ENCODE assay signal across 17 cellular contexts in genomic region chr1:199690520-199690919, GRCh38.
DNase-seq lines count a peak whose midpoint lies in the region; ATAC-seq, FAIRE-seq and TF ChIP-seq lines count a peak whose summit lies in the region.
"Had no signal": no experiment of that assay in that cellular context is flagged by ENCODE, and none has a peak within 500 bp of the region (broad histone marks: within the 10 kb centered on the region; RNA-seq: fewer than 3 reads in every experiment).

No MANE protein-coding gene starts in this region.

- no peaks in the 10 kb centered on the region for H3K79me2 ChIP-seq in GM23338 (replicated peaks; ENCODE audit: insufficient read depth)
- no peaks in the 10 kb centered on the region for H3K79me2 ChIP-seq in GM12878 (ENCODE audit: control insufficient read depth, insufficient read depth, low read length)

- SMC1A ChIA-PET in GM12878 (lab: Charles Lee; ENCODE audit: uncharacterized antibody, unreplicated experiment): interaction anchor here (0.6 to 1.0 kb wide), 3 partner anchors 47 to 822 kb away, joined by 3 to 4 read pairs (median 3); no protein-coding TSS in a partner anchor

- intact Hi-C loops in GM12878 (cut with micrococcal nuclease; ENCODE audit: unreplicated experiment): no loop called here

- H3K9me3 Mint-ChIP-seq in GM23338 (no peaks in the 10 kb centered on the region), nephron progenitor cell (no peaks in the 10 kb centered on the region)
- H3K9me3 Mint-ChIP-seq: CD4-positive, CD25-positive, alpha-beta regulatory T cell; H9 had no signal

- H3K4me1 ChIP-seq in A549 (peaks cover 45% of the 10 kb centered on the region), GM23338 (ENCODE audit: insufficient read depth) (peaks cover 37% of the 10 kb centered on the region), GM12878 (ENCODE audit: control insufficient read depth, insufficient read depth, low read length) (no peaks in the 10 kb centered on the region), BE2C (no peaks in the 10 kb centered on the region)

- RAD21 ChIA-PET in GM12878 (lab: Charles Lee; ENCODE audit: unreplicated experiment): no interaction called here

- no peak for FAIRE-seq in A549 (lab: Jason Lieb, UNC)
- FAIRE-seq in GM12878 (lab: Jason Lieb, UNC): no peak
- FAIRE-seq: GM19239 had no signal

- H3K27me3 Mint-ChIP-seq in GM23338 (ENCODE audit: insufficient read depth, low read depth, poor library complexity) (peaks cover 2% of the 10 kb centered on the region), nephron progenitor cell (ENCODE audit: low read depth, poor library complexity) (peaks cover 13% of the 10 kb centered on the region)

- DNase-seq in A549 (ENCODE audit: low read depth in 1 of 2, low spot score in 1 of 2) (no peak), GM23338 (ENCODE audit: low spot score) (no peak), OCI-M1 (lab: John Stamatoyannopoulos, UW) (peak; percentile 62), GM12878 (ENCODE audit: low read depth, low spot score) (no peak), NCI-H2107 (lab: John Stamatoyannopoulos, UW) (no peak), nephron progenitor cell (no peak), BE2C (no peak)
- DNase-seq: Caco-2; CD4-positive, CD25-positive, alpha-beta regulatory T cell; DMS153; H9; KG1; NCI-H1417; NCI-H187 treated with DMSO at 0.1 percent for 48 hours; NCI-H446; NCI-H69 had no signal

- H3K4me2 ChIP-seq in A549: no peak overlapping the region
- no peak overlapping the region for H3K4me2 ChIP-seq in GM23338
- no peak overlapping the region for H3K4me2 ChIP-seq in GM12878 (ENCODE audit: control insufficient read depth, insufficient read depth)

- H3F3A ChIP-seq in GM23338 (replicated peaks; ENCODE audit: low read depth): no peaks in the 10 kb centered on the region

- H3K27ac Mint-ChIP-seq in GM23338 (no peak overlapping the region), nephron progenitor cell (no peak overlapping the region)
- H3K27ac Mint-ChIP-seq: CD4-positive, CD25-positive, alpha-beta regulatory T cell; H9 had no signal

- in situ Hi-C loops in GM12878 (cut with MboI): loop anchor here (25.0 kb wide), 1 partner anchor 597 kb away; no protein-coding TSS in a partner anchor

- H3K36me3 Mint-ChIP-seq in GM23338 (ENCODE audit: low read depth) (no peaks in the 10 kb centered on the region), nephron progenitor cell (ENCODE audit: low read depth) (no peaks in the 10 kb centered on the region)
- H3K36me3 Mint-ChIP-seq: CD4-positive, CD25-positive, alpha-beta regulatory T cell had no signal

- no peak overlapping the region for H3K4me3 ChIP-seq in A549
- H3K4me3 ChIP-seq in GM23338: no peak overlapping the region
- H3K4me3 ChIP-seq in GM12878: no peak overlapping the region
- H3K4me3 ChIP-seq in BE2C (ENCODE audit: low read depth, low read length): no peak overlapping the region

- H3K36me3 ChIP-seq in GM23338 (ENCODE audit: insufficient read depth) (no peaks in the 10 kb centered on the region), GM12878 (ENCODE audit: control insufficient read depth in 2 of 2, insufficient read depth in 2 of 2, low read length in 1 of 2) (no peaks in the 10 kb centered on the region), BE2C (no peaks in the 10 kb centered on the region)

- H3K9me3 ChIP-seq in A549 (no peaks in the 10 kb centered on the region), GM12878 (replicated peaks; ENCODE audit: control insufficient read depth, insufficient read depth, low read length) (no peaks in the 10 kb centered on the region), BE2C (no peaks in the 10 kb centered on the region)
- H3K9me3 ChIP-seq: Caco-2 had no signal

- H3K27me3 ChIP-seq in GM23338 (ENCODE audit: insufficient read depth): no peaks in the 10 kb centered on the region
- peaks cover 0 to 4% of the 10 kb centered on the region in 2 experiments; a peak in 2 of 4 replicates for H3K27me3 ChIP-seq in GM12878 (replicated peaks in 1 of 2; ENCODE audit: control insufficient read depth in 2 of 2, insufficient read depth in 2 of 2, low read length in 1 of 2)
- no peaks in the 10 kb centered on the region; the same call in 1 of the 2 replicates for H3K27me3 ChIP-seq in BE2C

- H3K9ac ChIP-seq in GM12878 (ENCODE audit: control insufficient read depth, insufficient read depth, low read length): no peak overlapping the region

- POLR2A ChIA-PET in A549 (lab: Yijun Ruan, JAX): interaction anchor here (0.6 kb wide), 1 partner anchor 88 kb away, joined by 6 read pairs; no protein-coding TSS in a partner anchor
- POLR2A ChIA-PET in GM12878 (lab: Charles Lee): no interaction called here

- H2AFZ ChIP-seq in GM23338 (peak overlapping the region; percentile 45), GM12878 (ENCODE audit: control insufficient read depth, low read depth, low read length) (no peak overlapping the region)

- TF ChIP-seq RAD21 in A549 (conservative IDR thresholded peaks at IDR 0.05 in 1 of 2, IDR thresholded peaks at IDR 0.05 in 1 of 2) (no peak), GM12878 (IDR thresholded peaks at IDR 0.05; ENCODE audit: insufficient read depth, low read depth, low read length) (no peak)

- TF ChIP-seq CTCF in A549 (IDR thresholded peaks at IDR 0.05) (no peak), GM23338 (conservative IDR thresholded peaks at IDR 0.05; ENCODE audit: low read depth in 2 of 2) (no peak), GM12878 (IDR thresholded peaks at IDR 0.05 in 2 of 3, conservative IDR thresholded peaks at IDR 0.05 in 1 of 3; ENCODE audit: control insufficient read depth in 2 of 3, extremely low read depth in 1 of 3, insufficient read depth in 1 of 3, low read depth in 3 of 3, low read length in 3 of 3) (no peak), nephron progenitor cell (IDR thresholded peaks at IDR 0.05) (no peak), BE2C (IDR thresholded peaks at IDR 0.05; ENCODE audit: low read depth, low read length) (no peak)

- H4K20me1 ChIP-seq in GM23338 (replicated peaks; ENCODE audit: insufficient read depth) (no peaks in the 10 kb centered on the region), GM12878 (ENCODE audit: control insufficient read depth, insufficient read depth) (no peaks in the 10 kb centered on the region)

- peak overlapping the region; percentile 16 to 73; a peak in 4 of 6 replicates for H3K27ac ChIP-seq in A549
- H3K27ac ChIP-seq in GM23338 (ENCODE audit: low read depth): no peak overlapping the region
- H3K27ac ChIP-seq in GM12878 (ENCODE audit: control insufficient read depth, insufficient read depth): no peak overlapping the region

- H3K4me1 Mint-ChIP-seq in GM23338 (peaks cover 47% of the 10 kb centered on the region), nephron progenitor cell (peaks cover 67% of the 10 kb centered on the region)
- H3K4me1 Mint-ChIP-seq: CD4-positive, CD25-positive, alpha-beta regulatory T cell had no signal

- WGBS in A549 (ENCODE audit: missing lambda C conversion rate): 92% methylated on average over 1 of the region's 1 CpG
- WGBS in GM12878 (ENCODE audit: insufficient coverage, insufficient replicate concordance, low lambda C conversion rate, missing lambda C conversion rate): 0% methylated on average over 1 of the region's 1 CpG

- TF ChIP-seq POLR2A in A549 (IDR thresholded peaks at IDR 0.05; ENCODE audit: low read length) (no peak), GM12878 (IDR thresholded peaks at IDR 0.05; ENCODE audit: low read depth, low read length) (no peak)

- H3K4me3 Mint-ChIP-seq in GM23338 (no peak overlapping the region), nephron progenitor cell (no peak overlapping the region)
- H3K4me3 Mint-ChIP-seq: CD4-positive, CD25-positive, alpha-beta regulatory T cell; H9 had no signal

- CTCF ChIA-PET in A549 (lab: Yijun Ruan, JAX): interaction anchor here (2.4 kb wide), 1 partner anchor 820 kb away, joined by 8 read pairs; no protein-coding TSS in a partner anchor
- CTCF ChIA-PET in GM12878 (lab: Yijun Ruan, JAX): interaction anchor here (0.5 kb wide), 1 partner anchor 450 kb away, joined by 3 read pairs; no protein-coding TSS in a partner anchor

- no TSS peak for BruUV-seq in GM12878 (replicated peaks; lab: Mats Ljungman, UMichigan)

- ATAC-seq in A549 (no peak), GM23338 (no peak), GM12878 (no peak)

- no peaks in the 10 kb centered on the region for H3K9me2 ChIP-seq in GM23338 (ENCODE audit: insufficient read depth)

- no peak for TF ChIP-seq EP300 in A549 (IDR thresholded peaks at IDR 0.05)
- no peak for TF ChIP-seq EP300 in GM12878 (IDR thresholded peaks at IDR 0.05; ENCODE audit: borderline replicate concordance in 1 of 2, control insufficient read depth in 1 of 2, low read depth in 2 of 2, low read length in 2 of 2)

TF ChIP-seq in A549, 52 proteins besides CTCF, POLR2A, EP300 and RAD21 (continues in another document):
- TF ChIP-seq, protein P1, sequence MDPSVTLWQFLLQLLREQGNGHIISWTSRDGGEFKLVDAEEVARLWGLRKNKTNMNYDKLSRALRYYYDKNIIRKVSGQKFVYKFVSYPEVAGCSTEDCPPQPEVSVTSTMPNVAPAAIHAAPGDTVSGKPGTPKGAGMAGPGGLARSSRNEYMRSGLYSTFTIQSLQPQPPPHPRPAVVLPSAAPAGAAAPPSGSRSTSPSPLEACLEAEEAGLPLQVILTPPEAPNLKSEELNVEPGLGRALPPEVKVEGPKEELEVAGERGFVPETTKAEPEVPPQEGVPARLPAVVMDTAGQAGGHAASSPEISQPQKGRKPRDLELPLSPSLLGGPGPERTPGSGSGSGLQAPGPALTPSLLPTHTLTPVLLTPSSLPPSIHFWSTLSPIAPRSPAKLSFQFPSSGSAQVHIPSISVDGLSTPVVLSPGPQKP (IDR thresholded peaks at IDR 0.05; ENCODE audit: low read depth, low read length): no peak

TF ChIP-seq in GM23338, 12 proteins besides CTCF, POLR2A, EP300 and RAD21 (continues in another document):
- no peak for TF ChIP-seq STAT1 (IDR thresholded peaks at IDR 0.05; ENCODE audit: unreplicated experiment)
- TF ChIP-seq CREB1 (CRISPR knock-in tag; IDR thresholded peaks at IDR 0.05; ENCODE audit: low read depth): no peak
- no peak for TF ChIP-seq ZNF114 (CRISPR knock-in tag; IDR thresholded peaks at IDR 0.05)
- TF ChIP-seq NANOG (IDR thresholded peaks at IDR 0.05; ENCODE audit: borderline replicate concordance): no peak

TF ChIP-seq in GM12878, 131 proteins besides CTCF, POLR2A, EP300 and RAD21:
- no peak for TF ChIP-seq EED (IDR thresholded peaks at IDR 0.05; ENCODE audit: low read depth)
- TF ChIP-seq POLR2AphosphoS2 (IDR thresholded peaks at IDR 0.05; ENCODE audit: low read depth, low read length): no peak
- peak; percentile 49; the same call in 1 of the 2 replicates for TF ChIP-seq SPI1 (IDR thresholded peaks at IDR 0.05; ENCODE audit: borderline replicate concordance, insufficient read depth, low read depth, low read length)
- TF ChIP-seq CBFB (IDR thresholded peaks at IDR 0.05; ENCODE audit: low read depth): no peak

Comparison
In these comparisons a context has a peak if more than half of its experiments do, and no peak if none do; other contexts are left out.
1. H3K27ac ChIP-seq: peak in A549 (2 of 2); none in GM23338 (single experiment) and GM12878 (single experiment).